In the genomic region with DNA sequence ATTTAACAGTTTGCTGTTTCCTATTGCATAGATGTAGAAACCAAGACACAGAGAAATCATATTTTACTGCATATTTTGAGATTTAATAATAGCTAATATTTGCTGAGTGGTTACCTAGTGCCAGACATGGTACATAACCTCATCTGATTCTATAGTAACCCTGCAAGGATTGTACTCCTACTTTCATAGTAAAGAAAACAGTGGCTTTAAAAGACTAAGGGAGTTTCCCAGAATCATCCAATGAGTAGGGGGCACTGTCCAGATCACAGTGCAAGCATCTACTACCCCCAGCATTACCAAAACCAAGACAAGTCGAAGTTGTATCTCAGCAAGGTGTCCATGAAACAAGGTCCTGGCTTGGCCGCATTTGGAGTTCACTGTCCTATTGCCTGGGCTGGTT, we compare ENCODE assay signal across 14 cellular contexts.
A peak's percentile ranks its signal among the peaks of the same experiment; 100 is the strongest.
DNase-seq lines count a peak whose midpoint lies in the region; ATAC-seq, FAIRE-seq and TF ChIP-seq lines count a peak whose summit lies in the region.
"Had no signal": no experiment of that assay in that cellular context is flagged by ENCODE, and none has a peak within 500 bp of the region (broad histone marks: within the 10 kb centered on the region; RNA-seq: fewer than 3 reads in every experiment).

No MANE protein-coding gene starts in this region.

- ATAC-seq in GM18505 (IDR thresholded peaks at IDR 0.05; ENCODE audit: unreplicated experiment) = peak; percentile 46
- ATAC-seq in GM19467 (IDR thresholded peaks at IDR 0.05; ENCODE audit: unreplicated experiment) = peak; percentile 42
- peak; percentile 36 for ATAC-seq in HG02884 (IDR thresholded peaks at IDR 0.05; ENCODE audit: unreplicated experiment)
- ATAC-seq in HG03460 (IDR thresholded peaks at IDR 0.05; ENCODE audit: unreplicated experiment) = peak; percentile 48
- ATAC-seq in left lobe of liver = no peak
- ATAC-seq: body of pancreas, PC-3, sciatic nerve had no signal

- DNase-seq in left lobe of liver (ENCODE audit: low spot score) (no peak), H54 (ENCODE audit: insufficient read length, low spot score) (no peak), DMS153 treated with DMSO at 0.1 percent for 48 hours (lab: John Stamatoyannopoulos, UW; ENCODE audit: unreplicated experiment) (no peak), pons (ENCODE audit: low spot score) (no peak)
- DNase-seq: activated CD4-positive, alpha-beta T cell treated with anti-CD3 and anti-CD28 coated beads, Interleukin-2, amount 10 ng/mL, durations not matched to agents 24 days and 14 days; body of pancreas; effector memory CD8-positive, alpha-beta T cell; NCI-H226; PC-3 had no signal

- FAIRE-seq in H54 (lab: Jason Lieb, UNC) = no peak

- TF ChIP-seq POLR2A in GM18505 (IDR thresholded peaks at IDR 0.05; ENCODE audit: borderline replicate concordance, extremely low read depth, insufficient read depth, insufficient read length) (peak; percentile 28), H54 (IDR thresholded peaks at IDR 0.05; ENCODE audit: low read depth, low read length) (no peak)
